Comparison of ENCODE assay signal across 8 cellular contexts in genomic region chr1:111690306-111690617, GRCh38. TPM values are rescaled to one million over a fixed set of nuclear protein-coding genes. Genes with fewer than 3 reads are reported as not detected.
A peak's percentile ranks its signal among the peaks of the same experiment; 100 is the strongest.
DNase-seq lines count a peak whose midpoint lies in the region; ATAC-seq and TF ChIP-seq lines count a peak whose summit lies in the region.

No MANE protein-coding gene starts in this region.

- no peaks in the 10 kb centered on the region for H3K27me3 ChIP-seq in PC-9 (ENCODE audit: insufficient read depth, low read depth)
- no peaks in the 10 kb centered on the region for H3K27me3 ChIP-seq in rectal smooth muscle tissue (ENCODE audit: control insufficient read depth, insufficient read depth, low read length)

- H3F3A ChIP-seq in PC-9 (ENCODE audit: insufficient read depth, low read depth) = no peaks in the 10 kb centered on the region; the same call in 1 of the 2 replicates

- no peak overlapping the region for H3K9ac ChIP-seq in rectal smooth muscle tissue (ENCODE audit: low read length)

- CTCF ChIA-PET in PC-9 (lab: Charles Lee) = interaction anchor here (1.2 kb wide), 1 partner anchor 71 kb away, joined by 4 read pairs; the partner anchor contains the start of gene RAP1A

- ATAC-seq in HG02678 (IDR thresholded peaks at IDR 0.05; ENCODE audit: unreplicated experiment) = no peak

- no peak for TF ChIP-seq CTCF in PC-9 (conservative IDR thresholded peaks at IDR 0.05)

- H3K36me3 ChIP-seq in PC-9 (ENCODE audit: low read depth) = peaks cover 13% of the 10 kb centered on the region; the same call in 1 of the 2 replicates
- H3K36me3 ChIP-seq in rectal smooth muscle tissue (ENCODE audit: control insufficient read depth, insufficient read depth, low read length) = peaks cover 6% of the 10 kb centered on the region

- H3K9me3 ChIP-seq in PC-9 (ENCODE audit: insufficient read depth, low read depth) = no peaks in the 10 kb centered on the region

- no peak overlapping the region for H3K4me3 ChIP-seq in PC-9
- no peak overlapping the region for H3K4me3 ChIP-seq in rectal smooth muscle tissue (ENCODE audit: low read length)

- H3K4me1 ChIP-seq in PC-9 (replicated peaks; ENCODE audit: insufficient read depth) = no peaks in the 10 kb centered on the region
- peaks cover 11% of the 10 kb centered on the region for H3K4me1 ChIP-seq in rectal smooth muscle tissue (ENCODE audit: control insufficient read depth, insufficient read depth, low read length)

- H3K4me2 ChIP-seq in PC-9 = no peak overlapping the region

- no TSS peak for BruUV-seq in PC-9 (replicated peaks; lab: Mats Ljungman, UMichigan)

- peaks cover 11% of the 10 kb centered on the region; the same call in 1 of the 2 replicates for H4K20me1 ChIP-seq in PC-9 (ENCODE audit: insufficient read depth)

- 0 out of 2 replicates have a peak overlapping the region, but pooled peaks have one; percentile 1 for H3K27ac ChIP-seq in PC-9
- H3K27ac ChIP-seq in rectal smooth muscle tissue (ENCODE audit: low read depth, low read length) = peak overlapping the region; percentile 37

- peak; percentile 66 for DNase-seq in GM03348 (ENCODE audit: low spot score)
- peak in 1 of 2 experiments; percentile 24 for DNase-seq in PC-9
- DNase-seq in fibroblast of the conjunctiva (ENCODE audit: low read depth) = peak; percentile 87
- DNase-seq in stimulated activated CD8-positive, alpha-beta memory T cell treated with anti-CD3 and anti-CD28 coated beads, Interleukin-4, amount 100 ng/mL, for 48 hours = no peak
- no peak for DNase-seq in NCI-H1417 treated with DMSO at 0.1 percent for 48 hours (lab: John Stamatoyannopoulos, UW)
- no peak for DNase-seq in NCI-H526 (lab: John Stamatoyannopoulos, UW)

- peaks cover 5% of the 10 kb centered on the region; the same call in 1 of the 2 replicates for H3K79me2 ChIP-seq in PC-9 (ENCODE audit: low read depth)

- H2AFZ ChIP-seq in PC-9 = no peak overlapping the region

- H3K9me2 ChIP-seq in PC-9 (ENCODE audit: insufficient read depth) = no peaks in the 10 kb centered on the region

- POLR2A ChIA-PET in PC-9 (lab: Charles Lee; ENCODE audit: unreplicated experiment) = interaction anchor here (0.7 kb wide), 1 partner anchor 241 kb away, joined by 10 read pairs; the partner anchor contains the start of genes ATP5PB and WDR77

- intact Hi-C loops in PC-9 (cut with micrococcal nuclease; ENCODE audit: unreplicated experiment) = no loop called here

RNA-seq across cellular contexts. Expression of gene INKA2, which starts 48.9 kb away (rescaled TPM):
- 0.53 and 1.4 TPM in 2 replicates for total RNA-seq in PC-9 (2021)

Comparison
In these comparisons a context has a peak if more than half of its experiments do, and no peak if none do; other contexts are left out.
1. DNase-seq: peak in GM03348 (single experiment) and fibroblast of the conjunctiva (single experiment); none in stimulated activated CD8-positive, alpha-beta memory T cell treated with anti-CD3 and anti-CD28 coated beads, Interleukin-4, amount 100 ng/mL, for 48 hours (single experiment), NCI-H1417 treated with DMSO at 0.1 percent for 48 hours (single experiment) and NCI-H526 (0 of 2).